In the genomic region with DNA sequence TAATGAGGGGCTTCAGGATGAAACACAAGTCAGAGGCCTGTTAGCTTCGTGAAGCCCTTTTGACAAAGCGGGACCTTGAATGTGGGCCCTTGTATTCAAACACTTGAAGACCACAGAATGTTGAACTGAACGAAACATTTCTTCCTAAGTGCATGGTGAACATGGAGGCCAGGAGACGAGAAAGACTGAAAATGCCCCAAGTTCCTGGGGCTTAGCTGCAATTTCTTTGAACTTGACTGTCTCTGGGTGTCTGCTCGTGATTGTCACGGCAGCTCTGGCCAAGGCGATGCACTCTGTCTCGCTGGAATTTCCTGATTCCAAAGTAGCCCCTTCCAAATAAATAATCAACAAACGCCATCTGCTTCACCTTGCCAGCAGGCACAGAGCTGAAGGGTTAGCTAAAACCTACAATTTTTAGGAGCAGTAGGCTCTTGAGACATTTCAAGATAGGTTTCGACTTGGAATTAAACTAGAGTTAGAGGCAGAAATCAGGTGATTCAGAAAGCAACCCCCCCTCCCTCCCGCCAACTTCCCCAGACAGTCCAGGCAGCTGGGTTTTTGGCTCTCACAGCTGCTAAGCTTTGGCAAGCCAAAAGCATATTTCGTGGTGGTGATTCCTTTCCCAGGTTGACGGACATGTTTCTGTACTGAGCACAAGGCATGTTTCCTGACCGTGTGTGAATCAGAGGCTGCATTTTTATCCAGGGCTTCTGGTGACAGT, we compare ENCODE assay signal across 8 cellular contexts. TPM values are rescaled to one million over a fixed set of nuclear protein-coding genes. Genes with fewer than 3 reads are reported as not detected.
DNase-seq lines count a peak whose midpoint lies in the region; ATAC-seq and TF ChIP-seq lines count a peak whose summit lies in the region.

No MANE protein-coding gene starts in this region.

- H3K36me3 ChIP-seq in BLaER1 treated with 17β-estradiol and CSF1 and Interleukin-3, amounts not matched to agents 10 nM and 100 nM = no peaks in the 10 kb centered on the region
- H3K36me3 ChIP-seq in heart right ventricle = no peaks in the 10 kb centered on the region

- peak overlapping the region; percentile 86 to 98 (median 94) for H3K4me2 ChIP-seq in BLaER1 treated with 17β-estradiol and CSF1 and Interleukin-3, amounts not matched to agents 10 nM and 100 nM

- H3K27me3 ChIP-seq in BLaER1 treated with 17β-estradiol and CSF1 and Interleukin-3, amounts not matched to agents 10 nM and 100 nM = no peaks in the 10 kb centered on the region; a peak in 1 of 22 replicates
- H3K27me3 ChIP-seq in heart right ventricle = no peaks in the 10 kb centered on the region

- H3K36me3 Mint-ChIP-seq in activated T-helper 2 cell treated with anti-CD3 and anti-CD28 coated beads, Interferon-gamma antibody, Interleukin-2, Interleukin-4, amounts not matched to agents 10 μg/mL and 5 μg/mL and 100 μg/mL, durations not matched to agents 14 hours and 24 hours and 36 hours (ENCODE audit: low read depth) = no peaks in the 10 kb centered on the region

- H3K9me3 Mint-ChIP-seq in activated T-helper 2 cell treated with anti-CD3 and anti-CD28 coated beads, Interferon-gamma antibody, Interleukin-2, Interleukin-4, amounts not matched to agents 10 μg/mL and 5 μg/mL and 100 μg/mL, durations not matched to agents 14 hours and 24 hours and 36 hours = no peaks in the 10 kb centered on the region

- H3K9ac ChIP-seq in BLaER1 treated with 17β-estradiol and CSF1 and Interleukin-3, amounts not matched to agents 10 nM and 100 nM = peak overlapping the region; percentile 83 to 97 (median 91)

- intact Hi-C loops in activated T-helper 2 cell treated with anti-CD3 and anti-CD28 coated beads, Interferon-gamma antibody, Interleukin-2, Interleukin-4, amounts not matched to agents 10 μg/mL and 5 μg/mL and 100 μg/mL, durations not matched to agents 14 hours and 24 hours and 36 hours (cut with micrococcal nuclease) = loop anchor here (5.0 kb wide), 2 partner anchors 55 to 260 kb away; a partner anchor contains a TSS
- intact Hi-C loops in heart right ventricle (cut with DNase I) = loop anchor here in 5 of 10 donors (2.0 to 5.0 kb wide), 2 partner anchors 13 to 85 kb away; a partner anchor contains a TSS

- H3K9me3 ChIP-seq in BLaER1 treated with 17β-estradiol and CSF1 and Interleukin-3, amounts not matched to agents 10 nM and 100 nM (replicated peaks in 1 of 11) = no peaks in the 10 kb centered on the region
- no peaks in the 10 kb centered on the region for H3K9me3 ChIP-seq in heart right ventricle

- H3K27me3 Mint-ChIP-seq in activated T-helper 2 cell treated with anti-CD3 and anti-CD28 coated beads, Interferon-gamma antibody, Interleukin-2, Interleukin-4, amounts not matched to agents 10 μg/mL and 5 μg/mL and 100 μg/mL, durations not matched to agents 14 hours and 24 hours and 36 hours (ENCODE audit: low read depth) = no peaks in the 10 kb centered on the region

- WGBS in heart right ventricle, 2 donors = 16% methylated on average over 14 of the region's 14 CpGs

- DNase-seq in LHCN-M2 (ENCODE audit: low read depth) = peak; percentile 96
- DNase-seq in activated T-helper 2 cell treated with anti-CD3 and anti-CD28 coated beads, Interferon-gamma antibody, Interleukin-2, Interleukin-4, amounts not matched to agents 10 μg/mL and 5 μg/mL and 100 μg/mL, durations not matched to agents 14 hours and 24 hours and 36 hours (ENCODE audit: low spot score) = no peak
- DNase-seq in heart right ventricle = peak in 1 of 2 donors; percentile 81
- DNase-seq in retinal pigment epithelial cell (ENCODE audit: low read depth) = peak; percentile 91
- no peak for DNase-seq in effector CD4-positive, alpha-beta T cell
- no peak for DNase-seq in stimulated activated CD4-positive, alpha-beta T cell treated with anti-CD3 and anti-CD28 coated beads, Interleukin-1b, Interleukin-23, amount 100 ng/mL, for 48 hours

- peak overlapping the region; percentile 96 to 100 (median 98) for H3K27ac ChIP-seq in BLaER1 treated with 17β-estradiol and CSF1 and Interleukin-3, amounts not matched to agents 10 nM and 100 nM
- H3K27ac ChIP-seq in heart right ventricle = peak overlapping the region; percentile 90 to 100 (median 96)

- H3K27ac Mint-ChIP-seq in activated T-helper 2 cell treated with anti-CD3 and anti-CD28 coated beads, Interferon-gamma antibody, Interleukin-2, Interleukin-4, amounts not matched to agents 10 μg/mL and 5 μg/mL and 100 μg/mL, durations not matched to agents 14 hours and 24 hours and 36 hours = peak overlapping the region; percentile 89

- H3K4me1 ChIP-seq in BLaER1 treated with 17β-estradiol and CSF1 and Interleukin-3, amounts not matched to agents 10 nM and 100 nM = peaks cover 91 to 96% (median 93%) of the 10 kb centered on the region in 10 experiments
- H3K4me1 ChIP-seq in heart right ventricle = peaks cover 63 to 98% (median 97%) of the 10 kb centered on the region in 9 donors

- no peak overlapping the region for H3K4me3 Mint-ChIP-seq in activated T-helper 2 cell treated with anti-CD3 and anti-CD28 coated beads, Interferon-gamma antibody, Interleukin-2, Interleukin-4, amounts not matched to agents 10 μg/mL and 5 μg/mL and 100 μg/mL, durations not matched to agents 14 hours and 24 hours and 36 hours (ENCODE audit: low read depth)

- TF ChIP-seq CTCF in heart right ventricle (IDR thresholded peaks at IDR 0.05) (no peak), retinal pigment epithelial cell (conservative IDR thresholded peaks at IDR 0.05; ENCODE audit: low read depth, low read length) (no peak)

- H3K4me3 ChIP-seq in BLaER1 treated with 17β-estradiol and CSF1 and Interleukin-3, amounts not matched to agents 10 nM and 100 nM = 0 out of 20 replicates have a peak overlapping the region, but pooled peaks of 1 of the 10 experiments have one; percentile 7
- H3K4me3 ChIP-seq in heart right ventricle (no peak overlapping the region), retinal pigment epithelial cell (ENCODE audit: low read length) (no peak overlapping the region)

- H4K20me1 ChIP-seq in BLaER1 treated with 17β-estradiol and CSF1 and Interleukin-3, amounts not matched to agents 10 nM and 100 nM = no peaks in the 10 kb centered on the region

- peaks cover 80% of the 10 kb centered on the region for H3K4me1 Mint-ChIP-seq in activated T-helper 2 cell treated with anti-CD3 and anti-CD28 coated beads, Interferon-gamma antibody, Interleukin-2, Interleukin-4, amounts not matched to agents 10 μg/mL and 5 μg/mL and 100 μg/mL, durations not matched to agents 14 hours and 24 hours and 36 hours (ENCODE audit: low read depth)

- ATAC-seq in heart right ventricle (peak; percentile 13 to 57 (median 40)), HG02970 (IDR thresholded peaks at IDR 0.05; ENCODE audit: low FRiP score, unreplicated experiment) (no peak)

RNA-seq across cellular contexts. Expression of a gene that starts 13.5 kb away (rescaled TPM):
- total RNA-seq in LHCN-M2 (2014; rRNA removed) = 49.7 and 56.7 TPM in 2 replicates
- polyA plus RNA-seq in LHCN-M2 (2012) = 16.9 TPM
- total RNA-seq in activated T-helper 2 cell treated with anti-CD3 and anti-CD28 coated beads, Interferon-gamma antibody, Interleukin-2, Interleukin-4, amounts not matched to agents 10 μg/mL and 5 μg/mL and 100 μg/mL, durations not matched to agents 14 hours and 24 hours and 36 hours = 34.8 and 35.8 TPM in 2 replicates
- 10 to 100 TPM; 25.1 to 66.6 (median 36.4) TPM for total RNA-seq in heart right ventricle
- polyA plus RNA-seq in heart right ventricle = 10 to 100 TPM in 1 of 2 donors, 1 to 10 TPM in 1; 6.6 to 15.4 TPM

RNA-seq across cellular contexts. Expression of a gene that starts 56.1 kb away (rescaled TPM):
- total RNA-seq in LHCN-M2 (2014; rRNA removed) (12.8 and 13.0 TPM in 2 replicates), heart right ventricle (10 to 100 TPM; 51.4 to 93.8 (median 64.2) TPM)
- 3.3 TPM for polyA plus RNA-seq in LHCN-M2 (2012)
- total RNA-seq in activated T-helper 2 cell treated with anti-CD3 and anti-CD28 coated beads, Interferon-gamma antibody, Interleukin-2, Interleukin-4, amounts not matched to agents 10 μg/mL and 5 μg/mL and 100 μg/mL, durations not matched to agents 14 hours and 24 hours and 36 hours = 10.9 and 11.3 TPM in 2 replicates
- 10 to 100 TPM in 1 of 2 donors, 1 to 10 TPM in 1; 9.4 to 11.6 TPM for polyA plus RNA-seq in heart right ventricle

Comparison
In these comparisons a context has a peak if more than half of its experiments do, and no peak if none do; other contexts are left out.
1. DNase-seq: peak in LHCN-M2 (single experiment) and retinal pigment epithelial cell (single experiment); none in activated T-helper 2 cell treated with anti-CD3 and anti-CD28 coated beads, Interferon-gamma antibody, Interleukin-2, Interleukin-4, amounts not matched to agents 10 μg/mL and 5 μg/mL and 100 μg/mL, durations not matched to agents 14 hours and 24 hours and 36 hours (single experiment), effector CD4-positive, alpha-beta T cell (single experiment) and stimulated activated CD4-positive, alpha-beta T cell treated with anti-CD3 and anti-CD28 coated beads, Interleukin-1b, Interleukin-23, amount 100 ng/mL, for 48 hours (single experiment).